11 cellular contexts compared by ENCODE assay signal in the genomic region with DNA sequence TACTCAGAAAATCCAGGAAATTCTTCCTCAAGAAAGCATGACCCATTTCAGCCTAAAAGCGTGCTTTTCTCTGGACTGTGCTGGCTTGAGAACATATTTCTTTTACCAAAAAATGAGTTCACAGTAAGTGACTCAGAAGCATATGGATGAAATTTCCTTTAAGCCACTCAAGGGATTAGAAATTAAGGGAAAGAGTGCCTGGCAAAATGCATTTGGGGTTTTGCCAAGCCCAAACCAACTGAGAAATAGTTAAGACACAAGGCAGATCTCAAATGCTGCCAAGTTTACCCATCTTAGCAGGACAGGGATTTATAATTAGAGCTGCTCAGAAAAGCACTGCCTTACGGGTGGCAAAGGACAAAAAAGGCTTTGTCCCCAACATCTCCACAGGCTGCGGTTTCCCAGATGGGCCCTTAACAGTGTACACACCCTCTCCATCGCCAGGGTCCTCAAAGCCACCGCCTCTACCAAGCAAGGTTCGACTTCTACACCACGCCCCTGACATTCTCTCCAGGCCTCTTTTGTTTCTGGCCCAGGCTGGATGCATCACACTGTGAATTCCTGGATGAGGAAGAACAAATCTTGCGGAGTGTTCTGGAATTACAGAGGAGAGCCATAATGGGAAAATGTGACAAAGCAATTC. TPM values are rescaled to one million over a fixed set of nuclear protein-coding genes. Genes with fewer than 3 reads are reported as not detected.
DNase-seq lines count a peak whose midpoint lies in the region; ATAC-seq and TF ChIP-seq lines count a peak whose summit lies in the region.
"Had no signal": no experiment of that assay in that cellular context is flagged by ENCODE, and none has a peak within 500 bp of the region (broad histone marks: within the 10 kb centered on the region; RNA-seq: fewer than 3 reads in every experiment).

No MANE protein-coding gene starts in this region.

- H3K9me3 ChIP-seq in NT2/D1 (ENCODE audit: insufficient read depth, low read length): no peaks in the 10 kb centered on the region
- no peaks in the 10 kb centered on the region for H3K9me3 ChIP-seq in psoas muscle
- no peaks in the 10 kb centered on the region for H3K9me3 ChIP-seq in uterus

- DNase-seq in DMS79 treated with DMSO at 0.1 percent for 48 hours (lab: John Stamatoyannopoulos, UW) (peak; percentile 96), NT2/D1 (ENCODE audit: low read depth, low spot score) (peak; percentile 5), fibroblast of peridontal ligament (ENCODE audit: extremely low read depth) (peak; percentile 99), psoas muscle (peak in 1 of 2 donors; percentile 54), uterus (no peak)
- DNase-seq: activated naive CD8-positive, alpha-beta T cell treated with anti-CD3 and anti-CD28 coated beads for 36 hours; DND-41; kidney had no signal

- ATAC-seq in psoas muscle (peak in 2 of 4 donors; percentile 40 to 57), GM18867 (IDR thresholded peaks at IDR 0.05; ENCODE audit: unreplicated experiment) (no peak), GM21526 (IDR thresholded peaks at IDR 0.05; ENCODE audit: low FRiP score, unreplicated experiment) (no peak), HG03571 (IDR thresholded peaks at IDR 0.05; ENCODE audit: unreplicated experiment) (no peak)

- H3K4me3 ChIP-seq in NT2/D1 (ENCODE audit: insufficient read length, low read depth): no peak overlapping the region
- no peak overlapping the region for H3K4me3 ChIP-seq in psoas muscle
- H3K4me3 ChIP-seq in uterus: no peak overlapping the region

- 59 to 69% (median 60%) methylated on average over 8 of the region's 8 CpGs for WGBS in psoas muscle, 3 donors

- TF ChIP-seq CTCF in psoas muscle (IDR thresholded peaks at IDR 0.05) (no peak), uterus (IDR thresholded peaks at IDR 0.05) (no peak)

- intact Hi-C loops in psoas muscle (cut with DNase I) (loop anchor here in 1 of 2 donors (5.0 kb wide), 1 partner anchor 109 kb away; no protein-coding TSS in a partner anchor), uterus (cut with DNase I; ENCODE audit: low total_unique reads) (no loop called here)

- no peak overlapping the region for H3K9ac ChIP-seq in NT2/D1 (ENCODE audit: insufficient read length, low read depth)

- H3K36me3 ChIP-seq in NT2/D1 (ENCODE audit: insufficient read depth, insufficient read length, low read length) (no peaks in the 10 kb centered on the region), psoas muscle (ENCODE audit: insufficient read depth in 1 of 2, low read depth in 1 of 2) (no peaks in the 10 kb centered on the region), uterus (no peaks in the 10 kb centered on the region)

- H3K27me3 ChIP-seq in NT2/D1 (ENCODE audit: insufficient read depth, insufficient read length) (no peaks in the 10 kb centered on the region), psoas muscle (ENCODE audit: insufficient read depth in 3 of 3, low read length in 2 of 3) (no peaks in the 10 kb centered on the region), uterus (no peaks in the 10 kb centered on the region)

- H3K4me1 ChIP-seq in NT2/D1 (ENCODE audit: insufficient read depth, insufficient read length) (no peaks in the 10 kb centered on the region), psoas muscle (no peaks in the 10 kb centered on the region), uterus (no peaks in the 10 kb centered on the region)

- peak overlapping the region; percentile 2 for H3K27ac ChIP-seq in psoas muscle
- peak overlapping the region in 1 of 2 donors; percentile 18 for H3K27ac ChIP-seq in uterus

- no peak for TF ChIP-seq POLR2A in uterus (IDR thresholded peaks at IDR 0.05)

RNA-seq across cellular contexts. Expression of gene CDHR3, which starts 30.1 kb away (rescaled TPM):
- total RNA-seq in psoas muscle: 1 to 10 TPM in 2 of 4 donors, under 1 TPM in 2; 0.30 to 1.7 (median 0.78) TPM
- polyA plus RNA-seq in psoas muscle: under 1 TPM; 0.31 to 0.44 (median 0.43) TPM
- total RNA-seq in uterus: 1 to 10 TPM in 3 of 4 donors, not detected in 1; 5.4 to 7.9 (median 5.9) TPM

RNA-seq across cellular contexts. Expression of gene ATXN7L1, which starts 56.6 kb away (rescaled TPM):
- total RNA-seq in psoas muscle (1 to 10 TPM; 3.0 to 6.0 (median 4.0) TPM), uterus (10 to 100 TPM in 2 of 4 donors, 1 to 10 TPM in 2; 4.4 to 22.4 (median 11.0) TPM)
- 1 to 10 TPM; 1.2 to 1.9 (median 1.5) TPM for polyA plus RNA-seq in psoas muscle

Comparison
In these comparisons a context has a peak if more than half of its experiments do, and no peak if none do; other contexts are left out.
1. DNase-seq: peak in DMS79 treated with DMSO at 0.1 percent for 48 hours (single experiment), NT2/D1 (single experiment) and fibroblast of peridontal ligament (single experiment); none in uterus (0 of 2).